In the genomic region with DNA sequence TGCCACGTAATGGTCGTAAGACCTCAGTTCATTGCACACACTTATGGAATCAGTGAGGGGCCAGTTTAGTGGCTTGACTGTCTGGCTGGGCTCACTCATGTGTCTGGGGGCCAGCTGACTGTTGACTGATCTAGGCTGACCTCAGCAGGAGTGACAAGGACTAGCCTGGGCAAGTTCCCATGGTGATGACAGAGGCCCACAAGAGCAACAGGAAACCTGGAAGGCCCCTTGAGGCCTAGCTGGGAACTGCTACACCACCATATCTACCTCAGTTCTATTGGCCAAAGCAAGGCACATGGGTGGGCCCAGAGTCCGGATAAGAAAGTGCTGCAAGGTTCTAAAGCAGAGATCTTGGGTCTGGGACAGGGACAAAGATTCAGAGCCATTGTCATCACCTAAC, we compare ENCODE assay signal across 1 cellular context.
TF ChIP-seq lines count a peak whose summit lies in the region.

No MANE protein-coding gene starts in this region.

TF ChIP-seq in HepG2, 621 proteins besides CTCF, POLR2A, EP300 and RAD21 (continued from another document and continues in another):
- TF ChIP-seq, protein P1, sequence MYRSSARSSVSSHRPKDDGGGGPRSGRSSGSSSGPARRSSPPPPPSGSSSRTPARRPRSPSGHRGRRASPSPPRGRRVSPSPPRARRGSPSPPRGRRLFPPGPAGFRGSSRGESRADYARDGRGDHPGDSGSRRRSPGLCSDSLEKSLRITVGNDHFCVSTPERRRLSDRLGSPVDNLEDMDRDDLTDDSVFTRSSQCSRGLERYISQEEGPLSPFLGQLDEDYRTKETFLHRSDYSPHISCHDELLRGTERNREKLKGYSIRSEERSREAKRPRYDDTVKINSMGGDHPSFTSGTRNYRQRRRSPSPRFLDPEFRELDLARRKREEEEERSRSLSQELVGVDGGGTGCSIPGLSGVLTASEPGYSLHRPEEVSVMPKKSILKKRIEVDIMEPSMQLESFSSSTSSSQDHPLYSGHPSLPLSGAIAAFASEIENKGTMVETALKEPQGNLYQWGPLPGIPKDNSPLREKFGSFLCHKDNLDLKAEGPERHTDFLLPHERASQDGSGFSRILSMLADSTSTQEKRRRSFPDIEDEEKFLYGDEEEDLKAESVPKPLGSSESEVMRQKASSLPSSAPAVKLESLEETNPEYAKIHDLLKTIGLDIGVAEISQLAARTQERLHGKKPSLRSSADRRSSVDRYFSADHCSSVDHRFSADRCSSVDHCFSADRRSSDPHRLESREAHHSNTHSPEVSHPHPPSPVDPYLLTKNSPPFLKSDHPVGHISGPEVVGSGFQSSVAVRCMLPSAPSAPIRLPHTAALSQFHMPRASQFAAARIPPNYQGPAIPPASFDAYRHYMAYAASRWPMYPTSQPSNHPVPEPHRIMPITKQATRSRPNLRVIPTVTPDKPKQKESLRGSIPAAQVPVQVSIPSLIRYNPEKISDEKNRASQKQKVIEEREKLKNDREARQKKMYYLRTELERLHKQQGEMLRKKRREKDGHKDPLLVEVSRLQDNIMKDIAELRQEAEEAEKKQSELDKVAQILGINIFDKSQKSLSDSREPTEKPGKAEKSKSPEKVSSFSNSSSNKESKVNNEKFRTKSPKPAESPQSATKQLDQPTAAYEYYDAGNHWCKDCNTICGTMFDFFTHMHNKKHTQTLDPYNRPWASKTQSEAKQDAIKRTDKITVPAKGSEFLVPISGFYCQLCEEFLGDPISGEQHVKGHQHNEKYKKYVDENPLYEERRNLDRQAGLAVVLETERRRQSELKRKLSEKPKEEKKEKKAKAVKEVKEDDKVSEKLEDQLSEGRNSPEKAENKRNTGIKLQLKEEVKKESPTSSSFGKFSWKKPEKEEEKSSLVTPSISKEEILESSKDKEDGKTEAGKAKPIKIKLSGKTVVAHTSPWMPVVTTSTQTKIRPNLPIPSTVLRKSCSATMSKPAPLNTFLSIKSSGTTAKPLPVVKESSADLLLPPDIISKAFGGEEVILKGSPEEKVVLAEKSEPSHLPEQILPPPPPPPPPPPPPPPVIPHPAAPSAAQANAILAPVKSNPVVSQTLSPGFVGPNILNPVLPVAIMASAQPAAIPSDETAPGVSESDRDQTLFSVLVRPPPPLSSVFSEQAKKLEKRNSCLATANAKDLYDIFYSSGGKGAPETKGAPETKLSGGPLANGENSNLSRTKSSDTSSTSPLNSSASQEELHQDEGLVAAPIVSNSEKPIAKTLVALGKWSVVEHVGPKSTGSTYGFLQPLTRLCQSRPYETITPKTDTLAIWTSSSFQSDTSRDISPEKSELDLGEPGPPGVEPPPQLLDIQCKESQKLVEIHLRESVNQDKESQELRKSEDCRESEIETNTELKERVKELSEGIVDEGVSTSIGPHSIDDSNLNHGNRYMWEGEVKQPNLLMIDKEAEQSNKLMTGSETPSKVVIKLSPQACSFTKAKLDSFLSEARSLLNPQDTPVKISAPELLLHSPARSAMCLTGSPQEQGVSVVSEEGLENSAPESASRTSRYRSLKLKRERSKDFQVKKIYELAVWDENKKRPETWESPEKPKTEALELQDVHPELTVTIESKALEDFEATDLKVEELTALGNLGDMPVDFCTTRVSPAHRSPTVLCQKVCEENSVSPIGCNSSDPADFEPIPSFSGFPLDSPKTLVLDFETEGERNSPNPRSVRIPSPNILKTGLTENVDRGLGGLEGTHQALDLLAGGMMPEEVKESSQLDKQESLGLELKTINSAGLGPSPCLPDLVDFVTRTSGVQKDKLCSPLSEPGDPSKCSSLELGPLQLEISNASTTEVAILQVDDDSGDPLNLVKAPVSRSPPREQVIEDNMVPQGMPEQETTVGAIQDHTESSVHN (CRISPR knock-in tag; IDR thresholded peaks at IDR 0.05), result 0 out of 2 replicates have a peak, but pooled peaks have one; percentile 31
- TF ChIP-seq FOXK2 (IDR thresholded peaks at IDR 0.05), result no peak
- peak; percentile 53; the same call in 1 of the 2 replicates for TF ChIP-seq NFYC (CRISPR knock-in tag; IDR thresholded peaks at IDR 0.05)
- peak; percentile 48 for TF ChIP-seq RXRB (CRISPR knock-in tag; IDR thresholded peaks at IDR 0.05; ENCODE audit: borderline replicate concordance)
- TF ChIP-seq, protein P2, sequence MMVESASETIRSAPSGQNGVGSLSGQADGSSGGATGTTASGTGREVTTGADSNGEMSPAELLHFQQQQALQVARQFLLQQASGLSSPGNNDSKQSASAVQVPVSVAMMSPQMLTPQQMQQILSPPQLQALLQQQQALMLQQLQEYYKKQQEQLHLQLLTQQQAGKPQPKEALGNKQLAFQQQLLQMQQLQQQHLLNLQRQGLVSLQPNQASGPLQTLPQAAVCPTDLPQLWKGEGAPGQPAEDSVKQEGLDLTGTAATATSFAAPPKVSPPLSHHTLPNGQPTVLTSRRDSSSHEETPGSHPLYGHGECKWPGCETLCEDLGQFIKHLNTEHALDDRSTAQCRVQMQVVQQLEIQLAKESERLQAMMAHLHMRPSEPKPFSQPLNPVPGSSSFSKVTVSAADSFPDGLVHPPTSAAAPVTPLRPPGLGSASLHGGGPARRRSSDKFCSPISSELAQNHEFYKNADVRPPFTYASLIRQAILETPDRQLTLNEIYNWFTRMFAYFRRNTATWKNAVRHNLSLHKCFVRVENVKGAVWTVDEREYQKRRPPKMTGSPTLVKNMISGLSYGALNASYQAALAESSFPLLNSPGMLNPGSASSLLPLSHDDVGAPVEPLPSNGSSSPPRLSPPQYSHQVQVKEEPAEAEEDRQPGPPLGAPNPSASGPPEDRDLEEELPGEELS (CRISPR knock-in tag; IDR thresholded peaks at IDR 0.05), result 0 out of 2 replicates have a peak, but pooled peaks have one; percentile 36
- no peak for TF ChIP-seq MAZ (IDR thresholded peaks at IDR 0.05; ENCODE audit: borderline replicate concordance, low read depth, low read length)
- no peak for TF ChIP-seq MAZ (CRISPR knock-in tag; IDR thresholded peaks at IDR 0.05; ENCODE audit: low read depth)
- no peak for TF ChIP-seq ZNF383 (CRISPR knock-in tag; IDR thresholded peaks at IDR 0.05; ENCODE audit: borderline replicate concordance)
- TF ChIP-seq, protein P3, sequence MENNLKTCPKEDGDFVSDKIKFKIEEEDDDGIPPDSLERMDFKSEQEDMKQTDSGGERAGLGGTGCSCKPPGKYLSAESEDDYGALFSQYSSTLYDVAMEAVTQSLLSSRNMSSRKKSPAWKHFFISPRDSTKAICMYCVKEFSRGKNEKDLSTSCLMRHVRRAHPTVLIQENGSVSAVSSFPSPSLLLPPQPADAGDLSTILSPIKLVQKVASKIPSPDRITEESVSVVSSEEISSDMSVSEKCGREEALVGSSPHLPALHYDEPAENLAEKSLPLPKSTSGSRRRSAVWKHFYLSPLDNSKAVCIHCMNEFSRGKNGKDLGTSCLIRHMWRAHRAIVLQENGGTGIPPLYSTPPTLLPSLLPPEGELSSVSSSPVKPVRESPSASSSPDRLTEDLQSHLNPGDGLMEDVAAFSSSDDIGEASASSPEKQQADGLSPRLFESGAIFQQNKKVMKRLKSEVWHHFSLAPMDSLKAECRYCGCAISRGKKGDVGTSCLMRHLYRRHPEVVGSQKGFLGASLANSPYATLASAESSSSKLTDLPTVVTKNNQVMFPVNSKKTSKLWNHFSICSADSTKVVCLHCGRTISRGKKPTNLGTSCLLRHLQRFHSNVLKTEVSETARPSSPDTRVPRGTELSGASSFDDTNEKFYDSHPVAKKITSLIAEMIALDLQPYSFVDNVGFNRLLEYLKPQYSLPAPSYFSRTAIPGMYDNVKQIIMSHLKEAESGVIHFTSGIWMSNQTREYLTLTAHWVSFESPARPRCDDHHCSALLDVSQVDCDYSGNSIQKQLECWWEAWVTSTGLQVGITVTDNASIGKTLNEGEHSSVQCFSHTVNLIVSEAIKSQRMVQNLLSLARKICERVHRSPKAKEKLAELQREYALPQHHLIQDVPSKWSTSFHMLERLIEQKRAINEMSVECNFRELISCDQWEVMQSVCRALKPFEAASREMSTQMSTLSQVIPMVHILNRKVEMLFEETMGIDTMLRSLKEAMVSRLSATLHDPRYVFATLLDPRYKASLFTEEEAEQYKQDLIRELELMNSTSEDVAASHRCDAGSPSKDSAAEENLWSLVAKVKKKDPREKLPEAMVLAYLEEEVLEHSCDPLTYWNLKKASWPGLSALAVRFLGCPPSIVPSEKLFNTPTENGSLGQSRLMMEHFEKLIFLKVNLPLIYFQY (CRISPR knock-in tag; IDR thresholded peaks at IDR 0.05; ENCODE audit: borderline replicate concordance), result no peak
- no peak for TF ChIP-seq DR1 (CRISPR knock-in tag; IDR thresholded peaks at IDR 0.05)
- TF ChIP-seq SAFB2 (CRISPR knock-in tag; IDR thresholded peaks at IDR 0.05; ENCODE audit: borderline replicate concordance, low read depth), result no peak
- TF ChIP-seq, protein P4, sequence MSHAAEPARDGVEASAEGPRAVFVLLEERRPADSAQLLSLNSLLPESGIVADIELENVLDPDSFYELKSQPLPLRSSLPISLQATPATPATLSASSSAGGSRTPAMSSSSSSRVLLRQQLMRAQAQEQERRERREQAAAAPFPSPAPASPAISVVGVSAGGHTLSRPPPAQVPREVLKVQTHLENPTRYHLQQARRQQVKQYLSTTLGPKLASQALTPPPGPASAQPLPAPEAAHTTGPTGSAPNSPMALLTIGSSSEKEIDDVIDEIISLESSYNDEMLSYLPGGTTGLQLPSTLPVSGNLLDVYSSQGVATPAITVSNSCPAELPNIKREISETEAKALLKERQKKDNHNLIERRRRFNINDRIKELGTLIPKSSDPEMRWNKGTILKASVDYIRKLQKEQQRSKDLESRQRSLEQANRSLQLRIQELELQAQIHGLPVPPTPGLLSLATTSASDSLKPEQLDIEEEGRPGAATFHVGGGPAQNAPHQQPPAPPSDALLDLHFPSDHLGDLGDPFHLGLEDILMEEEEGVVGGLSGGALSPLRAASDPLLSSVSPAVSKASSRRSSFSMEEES (CRISPR knock-in tag; IDR thresholded peaks at IDR 0.05), result no peak
- peak; percentile 42; the same call in 1 of the 2 replicates for TF ChIP-seq ZNF7 (CRISPR knock-in tag; IDR thresholded peaks at IDR 0.05)
- no peak for TF ChIP-seq HIVEP1 (CRISPR knock-in tag; IDR thresholded peaks at IDR 0.05)
- TF ChIP-seq GABPB1 (CRISPR knock-in tag; IDR thresholded peaks at IDR 0.05), result peak; percentile 53
- TF ChIP-seq, protein P5, sequence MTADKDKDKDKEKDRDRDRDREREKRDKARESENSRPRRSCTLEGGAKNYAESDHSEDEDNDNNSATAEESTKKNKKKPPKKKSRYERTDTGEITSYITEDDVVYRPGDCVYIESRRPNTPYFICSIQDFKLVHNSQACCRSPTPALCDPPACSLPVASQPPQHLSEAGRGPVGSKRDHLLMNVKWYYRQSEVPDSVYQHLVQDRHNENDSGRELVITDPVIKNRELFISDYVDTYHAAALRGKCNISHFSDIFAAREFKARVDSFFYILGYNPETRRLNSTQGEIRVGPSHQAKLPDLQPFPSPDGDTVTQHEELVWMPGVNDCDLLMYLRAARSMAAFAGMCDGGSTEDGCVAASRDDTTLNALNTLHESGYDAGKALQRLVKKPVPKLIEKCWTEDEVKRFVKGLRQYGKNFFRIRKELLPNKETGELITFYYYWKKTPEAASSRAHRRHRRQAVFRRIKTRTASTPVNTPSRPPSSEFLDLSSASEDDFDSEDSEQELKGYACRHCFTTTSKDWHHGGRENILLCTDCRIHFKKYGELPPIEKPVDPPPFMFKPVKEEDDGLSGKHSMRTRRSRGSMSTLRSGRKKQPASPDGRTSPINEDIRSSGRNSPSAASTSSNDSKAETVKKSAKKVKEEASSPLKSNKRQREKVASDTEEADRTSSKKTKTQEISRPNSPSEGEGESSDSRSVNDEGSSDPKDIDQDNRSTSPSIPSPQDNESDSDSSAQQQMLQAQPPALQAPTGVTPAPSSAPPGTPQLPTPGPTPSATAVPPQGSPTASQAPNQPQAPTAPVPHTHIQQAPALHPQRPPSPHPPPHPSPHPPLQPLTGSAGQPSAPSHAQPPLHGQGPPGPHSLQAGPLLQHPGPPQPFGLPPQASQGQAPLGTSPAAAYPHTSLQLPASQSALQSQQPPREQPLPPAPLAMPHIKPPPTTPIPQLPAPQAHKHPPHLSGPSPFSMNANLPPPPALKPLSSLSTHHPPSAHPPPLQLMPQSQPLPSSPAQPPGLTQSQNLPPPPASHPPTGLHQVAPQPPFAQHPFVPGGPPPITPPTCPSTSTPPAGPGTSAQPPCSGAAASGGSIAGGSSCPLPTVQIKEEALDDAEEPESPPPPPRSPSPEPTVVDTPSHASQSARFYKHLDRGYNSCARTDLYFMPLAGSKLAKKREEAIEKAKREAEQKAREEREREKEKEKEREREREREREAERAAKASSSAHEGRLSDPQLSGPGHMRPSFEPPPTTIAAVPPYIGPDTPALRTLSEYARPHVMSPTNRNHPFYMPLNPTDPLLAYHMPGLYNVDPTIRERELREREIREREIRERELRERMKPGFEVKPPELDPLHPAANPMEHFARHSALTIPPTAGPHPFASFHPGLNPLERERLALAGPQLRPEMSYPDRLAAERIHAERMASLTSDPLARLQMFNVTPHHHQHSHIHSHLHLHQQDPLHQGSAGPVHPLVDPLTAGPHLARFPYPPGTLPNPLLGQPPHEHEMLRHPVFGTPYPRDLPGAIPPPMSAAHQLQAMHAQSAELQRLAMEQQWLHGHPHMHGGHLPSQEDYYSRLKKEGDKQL (CRISPR knock-in tag; IDR thresholded peaks at IDR 0.05; ENCODE audit: low read depth), result 0 out of 2 replicates have a peak, but pooled peaks have one; percentile 25
- TF ChIP-seq THAP11 (CRISPR knock-in tag; IDR thresholded peaks at IDR 0.05), result peak; percentile 41; the same call in 1 of the 2 replicates
- TF ChIP-seq HMG20A (CRISPR knock-in tag; IDR thresholded peaks at IDR 0.05; ENCODE audit: borderline replicate concordance), result no peak; the same call in 1 of the 2 replicates
- TF ChIP-seq TAF1 (CRISPR knock-in tag; IDR thresholded peaks at IDR 0.05), result peak; percentile 40; the same call in 1 of the 2 replicates
- TF ChIP-seq ZNF253 (CRISPR knock-in tag; IDR thresholded peaks at IDR 0.05; ENCODE audit: borderline replicate concordance), result no peak
- TF ChIP-seq ZNF788 (CRISPR knock-in tag; IDR thresholded peaks at IDR 0.05; ENCODE audit: borderline replicate concordance), result peak; percentile 53; the same call in 1 of the 2 replicates
- TF ChIP-seq ZNF234 (CRISPR knock-in tag; conservative IDR thresholded peaks at IDR 0.05), result no peak
- TF ChIP-seq, protein P6, sequence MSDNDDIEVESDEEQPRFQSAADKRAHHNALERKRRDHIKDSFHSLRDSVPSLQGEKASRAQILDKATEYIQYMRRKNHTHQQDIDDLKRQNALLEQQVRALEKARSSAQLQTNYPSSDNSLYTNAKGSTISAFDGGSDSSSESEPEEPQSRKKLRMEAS (IDR thresholded peaks at IDR 0.05), result peak; percentile 33; the same call in 1 of the 2 replicates
- TF ChIP-seq ARID2 (CRISPR knock-in tag; IDR thresholded peaks at IDR 0.05; ENCODE audit: borderline replicate concordance), result 0 out of 2 replicates have a peak, but pooled peaks have one; percentile 36
- TF ChIP-seq, protein P7, sequence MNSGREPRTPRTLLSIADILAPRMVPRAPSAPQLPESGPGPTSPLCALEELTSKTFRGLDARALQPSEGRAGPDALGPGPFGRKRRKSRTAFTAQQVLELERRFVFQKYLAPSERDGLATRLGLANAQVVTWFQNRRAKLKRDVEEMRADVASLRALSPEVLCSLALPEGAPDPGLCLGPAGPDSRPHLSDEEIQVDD (CRISPR knock-in tag; IDR thresholded peaks at IDR 0.05; ENCODE audit: borderline replicate concordance), result no peak
- TF ChIP-seq ZNF83 (CRISPR knock-in tag; IDR thresholded peaks at IDR 0.05; ENCODE audit: borderline replicate concordance), result no peak
- TF ChIP-seq TP53 (CRISPR knock-in tag; conservative IDR thresholded peaks at IDR 0.05), result peak; percentile 99
- 0 out of 2 replicates have a peak, but pooled peaks have one; percentile 62 for TF ChIP-seq EHMT2 (IDR thresholded peaks at IDR 0.05; ENCODE audit: borderline replicate concordance, low read depth, low read length)
